8 cellular contexts compared by ENCODE assay signal in the genomic region with DNA sequence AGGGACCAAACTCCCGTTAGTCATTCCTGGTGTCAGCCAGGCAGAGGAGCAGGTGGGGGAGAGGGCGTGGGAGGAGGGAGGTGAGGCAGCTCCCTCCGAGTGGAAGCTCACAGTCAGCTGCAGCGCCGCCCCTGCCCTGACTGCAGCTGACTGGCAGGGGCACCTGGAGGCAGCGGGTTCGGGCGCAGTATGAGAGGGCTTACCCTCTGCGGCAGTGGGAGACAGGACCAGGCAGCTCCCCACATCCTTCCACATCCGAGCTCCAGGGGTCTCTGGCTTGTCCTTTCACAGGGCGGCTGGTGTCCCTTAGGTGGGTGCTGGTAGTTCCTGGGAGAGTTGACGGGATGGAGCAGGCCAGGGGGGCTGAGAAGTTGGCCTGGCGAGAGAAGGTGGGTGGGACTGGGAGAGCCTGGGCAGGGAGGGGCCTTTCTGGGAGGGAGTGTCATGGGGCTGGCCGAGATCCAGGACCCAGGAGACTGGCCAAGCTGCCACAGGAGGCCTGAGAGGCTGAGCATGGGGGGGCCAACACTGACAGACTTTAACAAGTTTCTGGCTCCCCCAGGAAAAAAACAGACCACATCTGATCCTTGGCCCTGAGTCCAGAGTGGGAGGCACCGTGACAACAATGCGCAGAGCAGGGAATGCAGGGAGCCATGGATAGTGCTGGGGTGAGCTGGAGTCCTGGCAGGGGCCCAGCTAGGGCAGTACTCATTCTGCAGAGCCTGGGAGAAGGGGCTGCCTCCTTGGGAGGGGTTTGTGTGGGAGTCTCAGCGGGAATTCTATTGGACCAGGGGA. TPM values are rescaled to one million over a fixed set of nuclear protein-coding genes. Genes with fewer than 3 reads are reported as not detected.
DNase-seq lines count a peak whose midpoint lies in the region; ATAC-seq, FAIRE-seq and TF ChIP-seq lines count a peak whose summit lies in the region.

No MANE protein-coding gene starts in this region.

- no peaks in the 10 kb centered on the region for H3K4me1 ChIP-seq in aorta (ENCODE audit: control insufficient read depth in 1 of 2, insufficient read depth in 2 of 2, low read length in 2 of 2)

- H3K27ac Mint-ChIP-seq in central memory CD8-positive, alpha-beta T cell (ENCODE audit: low read depth) = peak overlapping the region; percentile 44
- H3K27ac Mint-ChIP-seq in mesothelial cell of epicardium = peak overlapping the region; percentile 69

- WGBS in aorta, 2 donors = 46 to 47% methylated on average over 16 to 17 of the region's 17 CpGs

- peak overlapping the region; percentile 48 for H3K4me3 Mint-ChIP-seq in central memory CD8-positive, alpha-beta T cell
- H3K4me3 Mint-ChIP-seq in mesothelial cell of epicardium = no peak overlapping the region

- H3K4me1 Mint-ChIP-seq in central memory CD8-positive, alpha-beta T cell = peaks cover 76% of the 10 kb centered on the region
- peaks cover 30% of the 10 kb centered on the region for H3K4me1 Mint-ChIP-seq in mesothelial cell of epicardium

- no peaks in the 10 kb centered on the region for H3K9me3 ChIP-seq in aorta (ENCODE audit: control insufficient read depth, low read length)

- intact Hi-C loops in aorta (cut with DNase I) = no loop called here

- H3K36me3 Mint-ChIP-seq in central memory CD8-positive, alpha-beta T cell (ENCODE audit: insufficient read depth) = peaks cover 25% of the 10 kb centered on the region
- H3K36me3 Mint-ChIP-seq in mesothelial cell of epicardium = no peaks in the 10 kb centered on the region

- ATAC-seq in central memory CD8-positive, alpha-beta T cell (replicated peaks; ENCODE audit: extremely low read depth, poor library complexity, severe bottlenecking) = no peak
- ATAC-seq in aorta (ENCODE audit: low FRiP score) = no peak
- no peak for ATAC-seq in HG03571 (IDR thresholded peaks at IDR 0.05; ENCODE audit: unreplicated experiment)
- no peak for ATAC-seq in GM18858 (IDR thresholded peaks at IDR 0.05; ENCODE audit: unreplicated experiment)

- no peaks in the 10 kb centered on the region for H3K9me3 Mint-ChIP-seq in central memory CD8-positive, alpha-beta T cell
- H3K9me3 Mint-ChIP-seq in mesothelial cell of epicardium = no peaks in the 10 kb centered on the region

- H3K27me3 ChIP-seq in aorta (ENCODE audit: control insufficient read depth in 1 of 2, insufficient read depth in 2 of 2, low read length in 1 of 2) = no peaks in the 10 kb centered on the region

- TF ChIP-seq CTCF in mesothelial cell of epicardium (IDR thresholded peaks at IDR 0.05; ENCODE audit: unreplicated experiment) = no peak

- no peak for FAIRE-seq in GM12891 (lab: Jason Lieb, UNC)

- TF ChIP-seq POLR2A in GM12891 (IDR thresholded peaks at IDR 0.05; ENCODE audit: low read depth, low read length) = no peak

- DNase-seq in AG08396 (ENCODE audit: low spot score) (peak; percentile 75), NCI-H2196 (lab: John Stamatoyannopoulos, UW; ENCODE audit: unreplicated experiment) (peak; percentile 36), mesothelial cell of epicardium (ENCODE audit: low spot score in 2 of 2, unreplicated experiment in 2 of 2) (peak in 1 of 2 experiments; percentile 53), aorta (peak; percentile 71 to 89), GM12891 (ENCODE audit: insufficient read length, low spot score) (no peak)
- DNase-seq in central memory CD8-positive, alpha-beta T cell (ENCODE audit: low spot score in 2 of 2) = no peak

- H3K4me3 ChIP-seq in aorta (ENCODE audit: low read length in 2 of 2) = no peak overlapping the region

- H3K27ac ChIP-seq in aorta (ENCODE audit: low read depth in 1 of 2, low read length in 2 of 2) = no peak overlapping the region

- no peaks in the 10 kb centered on the region for H3K36me3 ChIP-seq in aorta (ENCODE audit: control insufficient read depth in 1 of 2, insufficient read depth in 2 of 2, low read length in 1 of 2)

- H3K27me3 Mint-ChIP-seq in central memory CD8-positive, alpha-beta T cell = no peaks in the 10 kb centered on the region
- no peaks in the 10 kb centered on the region for H3K27me3 Mint-ChIP-seq in mesothelial cell of epicardium (ENCODE audit: low read depth)

TF ChIP-seq in GM12891, 5 proteins besides CTCF, POLR2A, EP300 and RAD21:
- TF ChIP-seq PAX5 (IDR thresholded peaks at IDR 0.05; ENCODE audit: insufficient read depth, low read length, severe bottlenecking) (no peak), POLR2AphosphoS5 (IDR thresholded peaks at IDR 0.05; ENCODE audit: low read depth, low read length) (no peak), SPI1 (IDR thresholded peaks at IDR 0.05; ENCODE audit: low read depth, low read length) (no peak), POU2F2 (IDR thresholded peaks at IDR 0.05; ENCODE audit: low read depth, low read length) (no peak), TAF1 (IDR thresholded peaks at IDR 0.05; ENCODE audit: low read depth, low read length) (no peak)

RNA-seq across cellular contexts. Expression of a gene that starts 4.9 kb away (rescaled TPM):
- 8.3 to 10.8 TPM (median 9.4 TPM) in 3 replicates for total RNA-seq in mesothelial cell of epicardium
- total RNA-seq in aorta = 1 to 10 TPM; 4.5 to 5.1 TPM
- 1 to 10 TPM; 2.5 to 4.8 TPM for polyA plus RNA-seq in aorta
- polyA plus RNA-seq in GM12891 (2012; ENCODE audit: low read depth, missing spikeins) = 15.5 TPM

Comparison
In these comparisons a context has a peak if more than half of its experiments do, and no peak if none do; other contexts are left out.
1. DNase-seq: peak in AG08396 (single experiment), NCI-H2196 (single experiment) and aorta (2 of 2); none in central memory CD8-positive, alpha-beta T cell (0 of 2) and GM12891 (single experiment).